2 cellular contexts compared by ENCODE assay signal in the genomic region with DNA sequence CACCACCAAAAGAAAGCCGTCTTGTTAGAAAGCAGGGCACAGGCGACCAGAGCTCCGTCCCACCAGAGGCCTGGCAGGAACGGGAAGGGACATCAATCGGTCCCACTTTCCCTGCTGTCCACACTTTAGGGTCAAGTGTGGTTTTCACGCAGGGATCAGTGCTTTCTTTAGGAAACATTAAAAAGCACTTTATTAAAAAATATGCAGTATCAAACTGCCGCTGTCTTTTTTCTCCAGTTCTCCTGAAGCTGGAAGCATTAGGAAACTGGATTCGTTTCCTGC.
TF ChIP-seq lines count a peak whose summit lies in the region.

No MANE protein-coding gene starts in this region.

TF ChIP-seq in SK-N-SH, 30 proteins besides CTCF, POLR2A, EP300 and RAD21 (continued from another document):
- no peak for TF ChIP-seq USF1 (IDR thresholded peaks at IDR 0.05; ENCODE audit: borderline replicate concordance, low read depth)

TF ChIP-seq in SK-N-SH treated with all-trans-retinoic acid at 6 μM for 48 hours, 23 proteins besides CTCF, POLR2A, EP300 and RAD21 (continued from another document):
- TF ChIP-seq, protein P1, sequence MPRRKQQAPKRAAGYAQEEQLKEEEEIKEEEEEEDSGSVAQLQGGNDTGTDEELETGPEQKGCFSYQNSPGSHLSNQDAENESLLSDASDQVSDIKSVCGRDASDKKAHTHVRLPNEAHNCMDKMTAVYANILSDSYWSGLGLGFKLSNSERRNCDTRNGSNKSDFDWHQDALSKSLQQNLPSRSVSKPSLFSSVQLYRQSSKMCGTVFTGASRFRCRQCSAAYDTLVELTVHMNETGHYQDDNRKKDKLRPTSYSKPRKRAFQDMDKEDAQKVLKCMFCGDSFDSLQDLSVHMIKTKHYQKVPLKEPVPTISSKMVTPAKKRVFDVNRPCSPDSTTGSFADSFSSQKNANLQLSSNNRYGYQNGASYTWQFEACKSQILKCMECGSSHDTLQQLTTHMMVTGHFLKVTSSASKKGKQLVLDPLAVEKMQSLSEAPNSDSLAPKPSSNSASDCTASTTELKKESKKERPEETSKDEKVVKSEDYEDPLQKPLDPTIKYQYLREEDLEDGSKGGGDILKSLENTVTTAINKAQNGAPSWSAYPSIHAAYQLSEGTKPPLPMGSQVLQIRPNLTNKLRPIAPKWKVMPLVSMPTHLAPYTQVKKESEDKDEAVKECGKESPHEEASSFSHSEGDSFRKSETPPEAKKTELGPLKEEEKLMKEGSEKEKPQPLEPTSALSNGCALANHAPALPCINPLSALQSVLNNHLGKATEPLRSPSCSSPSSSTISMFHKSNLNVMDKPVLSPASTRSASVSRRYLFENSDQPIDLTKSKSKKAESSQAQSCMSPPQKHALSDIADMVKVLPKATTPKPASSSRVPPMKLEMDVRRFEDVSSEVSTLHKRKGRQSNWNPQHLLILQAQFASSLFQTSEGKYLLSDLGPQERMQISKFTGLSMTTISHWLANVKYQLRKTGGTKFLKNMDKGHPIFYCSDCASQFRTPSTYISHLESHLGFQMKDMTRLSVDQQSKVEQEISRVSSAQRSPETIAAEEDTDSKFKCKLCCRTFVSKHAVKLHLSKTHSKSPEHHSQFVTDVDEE (CRISPR knock-in tag; IDR thresholded peaks at IDR 0.05) = no peak
- TF ChIP-seq RARB (CRISPR knock-in tag; IDR thresholded peaks at IDR 0.05) = no peak
- no peak for TF ChIP-seq ISL1 (CRISPR knock-in tag; IDR thresholded peaks at IDR 0.05)
- TF ChIP-seq POU6F1 (CRISPR knock-in tag; IDR thresholded peaks at IDR 0.05; ENCODE audit: borderline replicate concordance, low read depth) = no peak
- TF ChIP-seq TCF4 (CRISPR knock-in tag; IDR thresholded peaks at IDR 0.05; ENCODE audit: borderline replicate concordance) = no peak
- TF ChIP-seq, protein P2, sequence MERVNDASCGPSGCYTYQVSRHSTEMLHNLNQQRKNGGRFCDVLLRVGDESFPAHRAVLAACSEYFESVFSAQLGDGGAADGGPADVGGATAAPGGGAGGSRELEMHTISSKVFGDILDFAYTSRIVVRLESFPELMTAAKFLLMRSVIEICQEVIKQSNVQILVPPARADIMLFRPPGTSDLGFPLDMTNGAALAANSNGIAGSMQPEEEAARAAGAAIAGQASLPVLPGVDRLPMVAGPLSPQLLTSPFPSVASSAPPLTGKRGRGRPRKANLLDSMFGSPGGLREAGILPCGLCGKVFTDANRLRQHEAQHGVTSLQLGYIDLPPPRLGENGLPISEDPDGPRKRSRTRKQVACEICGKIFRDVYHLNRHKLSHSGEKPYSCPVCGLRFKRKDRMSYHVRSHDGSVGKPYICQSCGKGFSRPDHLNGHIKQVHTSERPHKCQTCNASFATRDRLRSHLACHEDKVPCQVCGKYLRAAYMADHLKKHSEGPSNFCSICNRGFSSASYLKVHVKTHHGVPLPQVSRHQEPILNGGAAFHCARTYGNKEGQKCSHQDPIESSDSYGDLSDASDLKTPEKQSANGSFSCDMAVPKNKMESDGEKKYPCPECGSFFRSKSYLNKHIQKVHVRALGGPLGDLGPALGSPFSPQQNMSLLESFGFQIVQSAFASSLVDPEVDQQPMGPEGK (CRISPR knock-in tag; IDR thresholded peaks at IDR 0.05; ENCODE audit: borderline replicate concordance) = no peak
- TF ChIP-seq ZNF8 (CRISPR knock-in tag; IDR thresholded peaks at IDR 0.05) = no peak
